In genomic region chr7:45088146-45088701, GRCh38 we compare ENCODE assay signal across 8 cellular contexts. TPM values are rescaled to one million over a fixed set of nuclear protein-coding genes. Genes with fewer than 3 reads are reported as not detected.
DNase-seq lines count a peak whose midpoint lies in the region; ATAC-seq, FAIRE-seq and TF ChIP-seq lines count a peak whose summit lies in the region.

No MANE protein-coding gene starts in this region.

- H2AFZ ChIP-seq in HepG2 (ENCODE audit: low read length): no peak overlapping the region

- H3K4me2 ChIP-seq in HepG2 (ENCODE audit: low read depth, low read length): no peak overlapping the region

- H3K9ac ChIP-seq in HepG2 (ENCODE audit: insufficient read depth, low read depth, low read length): no peak overlapping the region

- WGBS in pancreas, 2 donors: 67 to 69% methylated on average over 29 of the region's 29 CpGs
- 77% methylated on average over 21 of the region's 29 CpGs for WGBS in HepG2 (ENCODE audit: low lambda C conversion rate)

- ATAC-seq in pancreas: no peak
- ATAC-seq in HepG2: no peak; the same call in 1 of the 3 replicates

- H3K36me3 ChIP-seq in pancreas (no peaks in the 10 kb centered on the region), HepG2 (replicated peaks in 1 of 2; ENCODE audit: control insufficient read depth in 1 of 2, insufficient read depth in 2 of 2, low read length in 2 of 2) (no peaks in the 10 kb centered on the region)

- BruUV-seq in HepG2 (replicated peaks; lab: Mats Ljungman, UMichigan): no TSS peak

- FAIRE-seq in pancreas (lab: Jason Lieb, UNC) (no peak), frontal cortex (lab: Jason Lieb, UNC) (no peak), HepG2 (lab: Jason Lieb, UNC) (no peak)

- no peak for TF ChIP-seq EP300 in HepG2 (IDR thresholded peaks at IDR 0.05; ENCODE audit: low read depth in 2 of 2, low read length in 2 of 2)
- TF ChIP-seq EP300 in HepG2 (CRISPR knock-in tag; IDR thresholded peaks at IDR 0.05; ENCODE audit: borderline replicate concordance): no peak

- intact Hi-C loops in pancreas (cut with DNase I): no loop called here
- intact Hi-C loops in HepG2 (cut with micrococcal nuclease; ENCODE audit: unreplicated experiment): no loop called here

- CTCF ChIA-PET in AG04450 (lab: Charles Lee): no interaction called here
- CTCF ChIA-PET in HepG2 (lab: Yijun Ruan, JAX; ENCODE audit: low intra/inter-chr PET ratio, low total read pairs): no interaction called here

- no peaks in the 10 kb centered on the region for H3K79me2 ChIP-seq in HepG2 (ENCODE audit: insufficient read depth, low read length)

- TF ChIP-seq CTCF in AG04450 (IDR thresholded peaks at IDR 0.05; ENCODE audit: low read depth, low read length) (no peak), fibroblast of villous mesenchyme (IDR thresholded peaks at IDR 0.05; ENCODE audit: insufficient read depth, low read depth, low read length) (no peak), pancreas (IDR thresholded peaks at IDR 0.05) (no peak), HepG2 (CRISPR knock-in tag; IDR thresholded peaks at IDR 0.05) (no peak), GM10266 (IDR thresholded peaks at IDR 0.05; ENCODE audit: control insufficient read depth, insufficient read depth, low read depth, missing control alignments) (no peak)

- H3K4me1 ChIP-seq in pancreas (no peaks in the 10 kb centered on the region), HepG2 (ENCODE audit: insufficient read depth, low read length) (peaks cover 9% of the 10 kb centered on the region; the same call in 1 of the 2 replicates)

- H3K27me3 ChIP-seq in AG04450 (ENCODE audit: control insufficient read depth, insufficient read depth, low read length): peaks cover 3% of the 10 kb centered on the region
- H3K27me3 ChIP-seq in pancreas: no peaks in the 10 kb centered on the region
- H3K27me3 ChIP-seq in HepG2 (ENCODE audit: control insufficient read depth in 1 of 2, insufficient read depth in 2 of 2, low read length in 2 of 2): peaks cover 9 to 23% of the 10 kb centered on the region in 2 experiments

- no peak overlapping the region for H3K27ac ChIP-seq in AG04450 (ENCODE audit: low read depth, low read length)
- H3K27ac ChIP-seq in pancreas: no peak overlapping the region
- no peak overlapping the region for H3K27ac ChIP-seq in HepG2 (ENCODE audit: extremely low read length, insufficient read depth, low read length)

- no peaks in the 10 kb centered on the region for H4K20me1 ChIP-seq in HepG2 (ENCODE audit: insufficient read depth, low read length)

- in situ Hi-C loops in HepG2 (cut with HindIII; ENCODE audit: extremely low pct_ligation_motif_present, low pct_unique_long_range_greater_than_20kb): no loop called here

- POLR2A ChIA-PET in AG04450 (lab: Yijun Ruan, JAX): no interaction called here
- POLR2A ChIA-PET in HepG2 (lab: Yijun Ruan, JAX): no interaction called here

- DNase-seq in AG04450 (ENCODE audit: low read depth, low spot score) (no peak), SK-N-DZ (ENCODE audit: low spot score) (peak; percentile 37), fibroblast of villous mesenchyme (ENCODE audit: low read depth) (no peak), pancreas (peak in 1 of 6 donors; percentile 78), frontal cortex (ENCODE audit: low spot score in 2 of 2) (no peak), HepG2 (ENCODE audit: low spot score) (no peak), DMS53 (lab: John Stamatoyannopoulos, UW) (no peak), GM10266 (ENCODE audit: extremely low spot score) (no peak)

- no peaks in the 10 kb centered on the region; the same call in 1 of the 2 replicates for H3K9me3 ChIP-seq in AG04450 (ENCODE audit: control insufficient read depth, insufficient read depth, low read length)
- no peaks in the 10 kb centered on the region for H3K9me3 ChIP-seq in pancreas
- no peaks in the 10 kb centered on the region for H3K9me3 ChIP-seq in HepG2 (ENCODE audit: low read length)

- H3K4me3 ChIP-seq in AG04450 (ENCODE audit: low read depth, low read length): peak overlapping the region; percentile 69
- H3K4me3 ChIP-seq in fibroblast of villous mesenchyme (ENCODE audit: low read depth, low read length): peak overlapping the region; percentile 69
- peak overlapping the region in 3 of 4 donors; percentile 21 to 64 (median 50) for H3K4me3 ChIP-seq in pancreas
- H3K4me3 ChIP-seq in HepG2 (replicated peaks in 1 of 3; ENCODE audit: insufficient read depth in 1 of 3, low read depth in 2 of 3, low read length in 3 of 3): peak overlapping the region in 1 of 3 experiments; percentile 50; a peak in 2 of 6 replicates

- no peak for TF ChIP-seq POLR2A in HepG2 (IDR thresholded peaks at IDR 0.05; ENCODE audit: insufficient read depth in 1 of 2, low read depth in 2 of 2, low read length in 2 of 2)

- TF ChIP-seq RAD21 in HepG2 (CRISPR knock-in tag; IDR thresholded peaks at IDR 0.05): no peak

TF ChIP-seq in HepG2, 621 proteins besides CTCF, POLR2A, EP300 and RAD21 (continues in another document):
- no peak for TF ChIP-seq NFE2L2 (IDR thresholded peaks at IDR 0.05; ENCODE audit: low read length)

RNA-seq across cellular contexts. Expression of gene NACAD, which starts 0.5 kb away (rescaled TPM):
- 0.64 and 1.7 TPM in 2 replicates for polyA plus RNA-seq in AG04450 (2011; rRNA removed)
- 2.2 and 6.5 TPM in 2 replicates for polyA minus RNA-seq in AG04450 (2011; rRNA and poly(A)+ RNA removed)
- 13.3 and 13.4 TPM in 2 replicates for polyA plus RNA-seq in SK-N-DZ (2014; cell fraction: cytosol; rRNA removed)
- 11.7 and 20.9 TPM in 2 replicates for polyA plus RNA-seq in SK-N-DZ (2014; cell fraction: nucleus; rRNA removed)
- total RNA-seq in fibroblast of villous mesenchyme: 2.6 and 3.9 TPM in 2 replicates
- total RNA-seq in pancreas: 1 to 10 TPM in 4 of 6 donors, under 1 TPM in 2; 0.31 to 1.9 (median 1.2) TPM
- 1 to 10 TPM; 1.0 to 3.5 TPM for polyA plus RNA-seq in pancreas
- total RNA-seq in frontal cortex: 4.9 TPM
- total RNA-seq in HepG2 (2016; rRNA removed; fragmentation: Illumina TruSeq; extraction: Trizol): 0.08 TPM in 1 of 2 replicates, not detected in the other
- not detected in 2 replicates for total RNA-seq in HepG2 (2016; cell fraction: cytosol; rRNA removed; fragmentation: Illumina TruSeq; extraction: Trizol; ENCODE audit: low read depth)
- total RNA-seq in HepG2 (2016; cell fraction: insoluble cytoplasmic fraction; rRNA removed; fragmentation: Illumina TruSeq; extraction: Trizol): 0.02 and 0.07 TPM in 2 replicates
- not detected in 2 replicates for total RNA-seq in HepG2 (2016; cell fraction: membrane; rRNA removed; fragmentation: Illumina TruSeq; extraction: Trizol)
- total RNA-seq in HepG2 (2016; cell fraction: nucleus; rRNA removed; fragmentation: Illumina TruSeq; extraction: Trizol): not detected in 2 replicates
- 0.04 and 0.07 TPM in 2 replicates for polyA plus RNA-seq in HepG2 (2011; rRNA removed)
- 0.04 and 0.06 TPM in 2 replicates for polyA plus RNA-seq in HepG2 (2011; cell fraction: cytosol; rRNA removed)
- polyA plus RNA-seq in HepG2 (2011; cell fraction: nucleus; rRNA removed): 0.45 and 0.54 TPM in 2 replicates
- polyA plus RNA-seq in HepG2 (2012): 0.54 and 0.63 TPM in 2 replicates
- polyA plus RNA-seq in HepG2 (2016; cell fraction: cytosol; fragmentation: Illumina TruSeq; extraction: Trizol; ENCODE audit: low read depth): not detected in 2 replicates
- polyA plus RNA-seq in HepG2 (2016; cell fraction: insoluble cytoplasmic fraction; fragmentation: Illumina TruSeq; extraction: Trizol; ENCODE audit: low read depth): 0.08 TPM in 1 of 2 replicates, not detected in the other
- not detected in 2 replicates for polyA plus RNA-seq in HepG2 (2016; cell fraction: membrane; fragmentation: Illumina TruSeq; extraction: Trizol; ENCODE audit: low read depth)
- 0.15 and 0.89 TPM in 2 replicates for polyA plus RNA-seq in HepG2 (2016; cell fraction: nucleus; fragmentation: Illumina TruSeq; extraction: Trizol; ENCODE audit: insufficient read depth, low read depth)
- 0.05 TPM in 1 of 2 replicates, not detected in the other for polyA minus RNA-seq in HepG2 (2011; rRNA and poly(A)+ RNA removed; ENCODE audit: low replicate concordance)
- polyA minus RNA-seq in HepG2 (2011; cell fraction: cytosol; rRNA and poly(A)+ RNA removed): 0.09 and 0.20 TPM in 2 replicates
- polyA minus RNA-seq in HepG2 (2011; cell fraction: nucleus; rRNA and poly(A)+ RNA removed): 0.13 and 0.25 TPM in 2 replicates

RNA-seq across cellular contexts. Expression of gene TBRG4, which starts 23.3 kb away (rescaled TPM):
- polyA plus RNA-seq in AG04450 (2011; rRNA removed): 38.8 and 47.9 TPM in 2 replicates
- 79.4 and 95.6 TPM in 2 replicates for polyA minus RNA-seq in AG04450 (2011; rRNA and poly(A)+ RNA removed)
- 105 and 131 TPM in 2 replicates for polyA plus RNA-seq in SK-N-DZ (2014; cell fraction: cytosol; rRNA removed)
- 294 and 315 TPM in 2 replicates for polyA plus RNA-seq in SK-N-DZ (2014; cell fraction: nucleus; rRNA removed)
- 69.6 and 80.7 TPM in 2 replicates for total RNA-seq in fibroblast of villous mesenchyme
- 10 to 100 TPM; 15.6 to 36.2 (median 24.3) TPM for total RNA-seq in pancreas
- 10 to 100 TPM; 38.7 to 39.8 TPM for polyA plus RNA-seq in pancreas
- 60.7 TPM for total RNA-seq in frontal cortex
- 87.8 and 90.3 TPM in 2 replicates for total RNA-seq in HepG2 (2016; rRNA removed; fragmentation: Illumina TruSeq; extraction: Trizol)
- 33.6 and 34.9 TPM in 2 replicates for total RNA-seq in HepG2 (2016; cell fraction: cytosol; rRNA removed; fragmentation: Illumina TruSeq; extraction: Trizol; ENCODE audit: low read depth)
- total RNA-seq in HepG2 (2016; cell fraction: insoluble cytoplasmic fraction; rRNA removed; fragmentation: Illumina TruSeq; extraction: Trizol): 87.0 and 89.8 TPM in 2 replicates
- total RNA-seq in HepG2 (2016; cell fraction: membrane; rRNA removed; fragmentation: Illumina TruSeq; extraction: Trizol): 33.7 and 38.0 TPM in 2 replicates
- 82.0 and 84.8 TPM in 2 replicates for total RNA-seq in HepG2 (2016; cell fraction: nucleus; rRNA removed; fragmentation: Illumina TruSeq; extraction: Trizol)
- 107 and 122 TPM in 2 replicates for polyA plus RNA-seq in HepG2 (2011; rRNA removed)
- 79.2 and 104 TPM in 2 replicates for polyA plus RNA-seq in HepG2 (2011; cell fraction: cytosol; rRNA removed)
- 370 and 388 TPM in 2 replicates for polyA plus RNA-seq in HepG2 (2011; cell fraction: nucleus; rRNA removed)
- 54.3 and 62.8 TPM in 2 replicates for polyA plus RNA-seq in HepG2 (2012)
- 11.2 and 11.7 TPM in 2 replicates for polyA plus RNA-seq in HepG2 (2016; cell fraction: cytosol; fragmentation: Illumina TruSeq; extraction: Trizol; ENCODE audit: low read depth)
- polyA plus RNA-seq in HepG2 (2016; cell fraction: insoluble cytoplasmic fraction; fragmentation: Illumina TruSeq; extraction: Trizol; ENCODE audit: low read depth): 71.7 and 72.0 TPM in 2 replicates
- 17.4 and 18.6 TPM in 2 replicates for polyA plus RNA-seq in HepG2 (2016; cell fraction: membrane; fragmentation: Illumina TruSeq; extraction: Trizol; ENCODE audit: low read depth)
- 105 and 123 TPM in 2 replicates for polyA plus RNA-seq in HepG2 (2016; cell fraction: nucleus; fragmentation: Illumina TruSeq; extraction: Trizol; ENCODE audit: insufficient read depth, low read depth)
- polyA minus RNA-seq in HepG2 (2011; rRNA and poly(A)+ RNA removed; ENCODE audit: low replicate concordance): 224 and 418 TPM in 2 replicates
- 56.5 and 63.0 TPM in 2 replicates for polyA minus RNA-seq in HepG2 (2011; cell fraction: cytosol; rRNA and poly(A)+ RNA removed)
- polyA minus RNA-seq in HepG2 (2011; cell fraction: nucleus; rRNA and poly(A)+ RNA removed): 193 and 254 TPM in 2 replicates
